In the genomic region with DNA sequence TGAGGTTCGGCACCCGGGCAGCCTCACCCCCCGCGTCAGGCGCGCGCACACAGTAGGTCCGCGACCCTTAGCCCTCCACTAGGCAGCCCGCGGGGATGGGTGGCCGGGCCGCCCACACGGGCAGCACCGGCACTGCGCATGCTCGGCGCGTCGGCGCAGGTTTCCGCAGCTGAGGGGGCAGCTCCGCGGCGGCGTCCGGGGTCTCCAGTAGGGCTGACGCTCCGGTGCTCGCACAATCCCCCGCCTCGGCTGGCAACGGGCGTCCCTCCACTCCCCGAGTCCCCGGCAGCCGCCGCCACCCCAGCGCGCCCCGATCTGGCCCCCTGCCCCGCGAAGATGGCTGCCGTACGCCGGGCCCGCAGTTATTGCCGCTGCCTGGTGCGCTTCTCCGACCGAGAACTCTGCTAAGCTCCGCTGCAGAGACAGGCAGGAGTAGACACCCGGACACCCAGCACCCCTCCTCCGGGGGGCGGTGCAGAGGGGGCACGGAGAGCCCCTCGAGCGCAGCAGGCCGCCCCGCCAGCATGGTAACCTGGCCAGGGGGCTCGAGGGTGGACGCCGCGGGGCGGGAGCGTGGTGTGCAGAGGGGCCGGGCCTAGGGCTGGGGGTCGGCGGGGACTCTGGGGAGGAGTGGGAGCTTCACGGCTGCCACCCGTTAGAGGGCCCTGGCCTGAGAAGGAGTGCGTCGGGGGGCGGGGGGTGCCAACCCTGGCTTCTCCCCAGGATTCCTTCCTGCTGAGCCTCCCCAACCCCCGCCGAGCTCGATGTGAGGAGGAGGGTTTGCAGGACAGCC, we compare ENCODE assay signal across 8 cellular contexts. TPM values are rescaled to one million over a fixed set of nuclear protein-coding genes. Genes with fewer than 3 reads are reported as not detected.
A peak's percentile ranks its signal among the peaks of the same experiment; 100 is the strongest.
DNase-seq lines count a peak whose midpoint lies in the region; ATAC-seq and TF ChIP-seq lines count a peak whose summit lies in the region.

Gene FBXO9, plus strand, starts transcription at position 139 of the 793 bp plus-strand sequence. Its CDS starts 386 bp downstream, at position 525.

- ATAC-seq in GM21723 (IDR thresholded peaks at IDR 0.05; ENCODE audit: unreplicated experiment) (peak; percentile 57), T-helper 17 cell (peak; percentile 68)

- H3K27me3 Mint-ChIP-seq in T-helper 17 cell = no peaks in the 10 kb centered on the region

- intact Hi-C loops in ascending aorta (cut with DNase I) = loop anchor here (2.0 to 5.0 kb wide), 3 partner anchors 393 to 703 kb away; partner anchors contain the start of genes PAQR8, TMEM14A and TRAM2

- peak within 1 kb of the TSS; percentile 61 for H3K27ac ChIP-seq in KMS-11
- H3K27ac ChIP-seq in ascending aorta = peak within 1 kb of the TSS; percentile 94 to 95

- H3K4me2 ChIP-seq in KMS-11 = peak within 1 kb of the TSS; percentile 72

- H3K36me3 Mint-ChIP-seq in T-helper 17 cell (ENCODE audit: low read depth) = no peaks in the 10 kb centered on the region

- H3K27me3 ChIP-seq in KMS-11 (ENCODE audit: insufficient read depth, low read depth) (no peaks in the 10 kb centered on the region), ascending aorta (no peaks in the 10 kb centered on the region)

- peaks cover 36% of the 10 kb centered on the region; the same call in 1 of the 2 replicates for H3K79me2 ChIP-seq in KMS-11 (ENCODE audit: insufficient read depth, low read depth)

- peak within 1 kb of the TSS; percentile 93 for H3K4me3 Mint-ChIP-seq in T-helper 17 cell

- H3K9me3 ChIP-seq in T-helper 17 cell (ENCODE audit: control insufficient read depth, low read length, poor library complexity, severe bottlenecking) (no peaks in the 10 kb centered on the region), ascending aorta (no peaks in the 10 kb centered on the region)

- H3K4me1 Mint-ChIP-seq in T-helper 17 cell = peaks cover 32% of the 10 kb centered on the region

- TF ChIP-seq CTCF in KMS-11 (conservative IDR thresholded peaks at IDR 0.05; ENCODE audit: low read depth, low read length) (no peak), ascending aorta (IDR thresholded peaks at IDR 0.05) (no peak)

- peak within 1 kb of the TSS; percentile 95 for H2AFZ ChIP-seq in KMS-11 (ENCODE audit: low read depth)

- no peaks in the 10 kb centered on the region for H4K20me1 ChIP-seq in KMS-11 (ENCODE audit: insufficient read depth)

- DNase-seq in GM03348 (ENCODE audit: low spot score) (peak; percentile 91), T-helper 17 cell (peak; percentile 63 to 82 (median 79)), ascending aorta (ENCODE audit: low spot score in 2 of 2) (peak; percentile 9 to 83), skeletal muscle cell (ENCODE audit: low read depth) (no peak), dedifferentiated amniotic fluid mesenchymal stem cell (ENCODE audit: extremely low spot score) (no peak)

- H3K9ac ChIP-seq in KMS-11 = peak within 1 kb of the TSS; percentile 84

- peak within 1 kb of the TSS; percentile 35 for H3K4me3 ChIP-seq in KMS-11 (IDR thresholded peaks at IDR 0.05; ENCODE audit: insufficient read depth, low read depth, low read length)
- peak within 1 kb of the TSS; percentile 97 to 98 for H3K4me3 ChIP-seq in ascending aorta
- peak within 1 kb of the TSS; percentile 94 for H3K4me3 ChIP-seq in iPS-11a (ENCODE audit: low read depth, low read length)
- H3K4me3 ChIP-seq in skeletal muscle cell (ENCODE audit: low read depth, low read length) = peak within 1 kb of the TSS; percentile 86

- H3K27ac Mint-ChIP-seq in T-helper 17 cell = peak within 1 kb of the TSS; percentile 87

- H3K36me3 ChIP-seq in KMS-11 (ENCODE audit: insufficient read depth) (no peaks in the 10 kb centered on the region), ascending aorta (no peaks in the 10 kb centered on the region)

- H3K4me1 ChIP-seq in KMS-11 (ENCODE audit: low read depth, poor library complexity, severe bottlenecking) (peaks cover 47% of the 10 kb centered on the region), ascending aorta (no peaks in the 10 kb centered on the region)

RNA-seq across cellular contexts. Expression of gene FBXO9, which starts in this region (rescaled TPM):
- total RNA-seq in T-helper 17 cell (10 to 100 TPM; 59.0 to 68.6 TPM), ascending aorta (34.1 TPM)

Comparison
In these comparisons a context has a peak if more than half of its experiments do, and no peak if none do; other contexts are left out.
1. DNase-seq: peak in GM03348 (single experiment), T-helper 17 cell (3 of 3) and ascending aorta (2 of 2); none in skeletal muscle cell (single experiment) and dedifferentiated amniotic fluid mesenchymal stem cell (single experiment).
2. H3K4me3 ChIP-seq: peak in every context shown above with its lines; median percentile 98 in ascending aorta; 94 in iPS-11a; 86 in skeletal muscle cell; 35 in KMS-11.